19 cellular contexts compared by ENCODE assay signal in the genomic region with DNA sequence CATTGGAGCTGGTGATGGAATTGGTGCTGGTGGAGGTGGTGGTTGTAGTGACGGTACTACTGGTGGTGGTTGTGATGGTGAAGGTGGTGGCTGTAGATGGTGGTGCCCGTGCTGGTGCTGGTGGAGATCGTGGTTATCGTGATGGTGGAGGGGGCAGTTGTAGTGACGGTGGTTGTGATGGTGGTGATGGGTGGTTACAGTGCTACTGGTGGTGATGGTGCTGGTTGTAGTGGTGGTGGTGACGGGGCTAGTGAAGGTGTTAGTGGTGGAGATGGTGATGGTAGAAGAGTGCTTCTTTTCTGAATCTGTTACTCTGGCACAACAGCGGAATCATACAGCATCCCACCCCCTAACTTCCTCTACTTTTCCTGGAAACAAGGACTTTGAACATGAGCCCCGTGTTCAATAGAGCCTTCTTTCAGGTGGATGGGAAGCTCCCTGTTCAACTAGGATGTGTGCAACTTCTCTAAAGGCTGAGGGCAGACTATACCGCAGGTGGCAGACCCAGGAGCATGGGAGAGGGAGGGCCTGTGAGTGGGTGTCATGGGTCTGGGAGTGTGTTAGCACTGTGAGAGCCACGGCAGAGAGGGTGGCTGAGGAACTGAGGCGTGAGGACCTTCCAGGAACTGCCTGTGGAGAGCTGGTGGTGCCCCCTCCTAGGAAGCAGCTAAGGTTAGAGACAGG. TPM values are rescaled to one million over a fixed set of nuclear protein-coding genes. Genes with fewer than 3 reads are reported as not detected.
DNase-seq lines count a peak whose midpoint lies in the region; ATAC-seq and TF ChIP-seq lines count a peak whose summit lies in the region.
"Had no signal": no experiment of that assay in that cellular context is flagged by ENCODE, and none has a peak within 500 bp of the region (broad histone marks: within the 10 kb centered on the region; RNA-seq: fewer than 3 reads in every experiment).

No MANE protein-coding gene starts in this region.

- no peak for TF ChIP-seq CTCF in spleen (IDR thresholded peaks at IDR 0.05 in 8 of 11, conservative IDR thresholded peaks at IDR 0.05 in 3 of 11)

- peak; percentile 7 for DNase-seq in activated CD4-positive, alpha-beta T cell treated with anti-CD3 and anti-CD28 coated beads for 1 hour
- DNase-seq in activated CD4-positive, alpha-beta T cell treated with anti-CD3 and anti-CD28 coated beads for 4 hours = no peak
- DNase-seq in NCI-H69 (lab: John Stamatoyannopoulos, UW) (peak; percentile 42), spleen (no peak), NOMO-1 treated with DMSO at 0.1 percent for 48 hours (lab: John Stamatoyannopoulos, UW; ENCODE audit: unreplicated experiment) (no peak)
- peak in 1 of 2 donors; percentile 25 for DNase-seq in central memory CD8-positive, alpha-beta T cell (ENCODE audit: low spot score in 2 of 2)
- DNase-seq in stimulated activated effector memory CD8-positive, alpha-beta T cell treated with anti-CD3 and anti-CD28 coated beads, Interleukin-12 subunit alpha, Interleukin-12 subunit beta, amount 100 ng/mL, for 72 hours (ENCODE audit: low spot score in 2 of 2) = peak in 1 of 2 donors; percentile 68
- DNase-seq in activated CD4-positive, CD25-positive, alpha-beta regulatory T cell treated with anti-CD3 and anti-CD28 coated beads, Interleukin-2, amount 50 U/mL, for 72 hours = no peak
- DNase-seq: COR-L47, NCI-H1436 treated with DMSO at 0.1 percent for 48 hours, NCI-H510A, OCI-M1, pancreas had no signal

- H3K36me3 Mint-ChIP-seq in central memory CD8-positive, alpha-beta T cell (ENCODE audit: insufficient read depth) = peaks cover 57% of the 10 kb centered on the region
- peaks cover 100% of the 10 kb centered on the region for H3K36me3 Mint-ChIP-seq in stimulated activated effector memory CD8-positive, alpha-beta T cell treated with anti-CD3 and anti-CD28 coated beads, Interleukin-12 subunit alpha, Interleukin-12 subunit beta, amount 100 ng/mL, for 72 hours

- peaks cover 0 to 19% (median 0%) of the 10 kb centered on the region in 6 donors for H3K36me3 ChIP-seq in spleen
- H3K36me3 ChIP-seq: pancreas had no signal

- H3K27me3 Mint-ChIP-seq in central memory CD8-positive, alpha-beta T cell = no peaks in the 10 kb centered on the region

- H3K27ac ChIP-seq in spleen = peak overlapping the region in 4 of 8 donors; percentile 13 to 71 (median 21)
- H3K27ac ChIP-seq: pancreas had no signal

- TF ChIP-seq POLR2A in spleen (IDR thresholded peaks at IDR 0.05) = no peak

- peak overlapping the region in 1 of 8 donors; percentile 40 for H3K4me3 ChIP-seq in spleen
- H3K4me3 ChIP-seq: pancreas, smooth muscle cell had no signal

- ATAC-seq in central memory CD8-positive, alpha-beta T cell (replicated peaks; ENCODE audit: extremely low read depth, poor library complexity, severe bottlenecking) = peak; percentile 64
- peak; percentile 66 for ATAC-seq in stimulated activated effector memory CD8-positive, alpha-beta T cell treated with anti-CD3 and anti-CD28 coated beads, Interleukin-12 subunit alpha, Interleukin-12 subunit beta, amount 100 ng/mL, for 72 hours
- ATAC-seq: pancreas, SK-N-SH treated with all-trans-retinoic acid at 6 μM for 48 hours had no signal

- H3K27me3 ChIP-seq in spleen (replicated peaks in 1 of 7) = peaks cover 0 to 40% (median 0%) of the 10 kb centered on the region in 7 donors

- peak overlapping the region; percentile 65 for H3K4me3 Mint-ChIP-seq in central memory CD8-positive, alpha-beta T cell
- H3K4me3 Mint-ChIP-seq in stimulated activated effector memory CD8-positive, alpha-beta T cell treated with anti-CD3 and anti-CD28 coated beads, Interleukin-12 subunit alpha, Interleukin-12 subunit beta, amount 100 ng/mL, for 72 hours = peak overlapping the region; percentile 99
- H3K4me3 Mint-ChIP-seq: dendritic cell treated with granulocyte-macrophage colony-stimulating factor and Interleukin-4, amounts not matched to agents 40 ng/mL and 50 ng/mL, for 4 days had no signal

- peaks cover 0 to 53% (median 18%) of the 10 kb centered on the region in 6 donors for H3K4me1 ChIP-seq in spleen
- H3K4me1 ChIP-seq: pancreas had no signal

- WGBS in spleen, 5 donors = 69 to 77% (median 74%) methylated on average over 11 of the region's 11 CpGs

- H3K9me3 ChIP-seq in spleen = no peaks in the 10 kb centered on the region
- H3K9me3 ChIP-seq: pancreas had no signal

- H3K9me3 Mint-ChIP-seq in central memory CD8-positive, alpha-beta T cell = no peaks in the 10 kb centered on the region
- no peaks in the 10 kb centered on the region for H3K9me3 Mint-ChIP-seq in stimulated activated effector memory CD8-positive, alpha-beta T cell treated with anti-CD3 and anti-CD28 coated beads, Interleukin-12 subunit alpha, Interleukin-12 subunit beta, amount 100 ng/mL, for 72 hours
- H3K9me3 Mint-ChIP-seq: dendritic cell treated with granulocyte-macrophage colony-stimulating factor and Interleukin-4, amounts not matched to agents 40 ng/mL and 50 ng/mL, for 4 days had no signal

- peak overlapping the region; percentile 83 for H3K27ac Mint-ChIP-seq in central memory CD8-positive, alpha-beta T cell (ENCODE audit: low read depth)
- H3K27ac Mint-ChIP-seq in stimulated activated effector memory CD8-positive, alpha-beta T cell treated with anti-CD3 and anti-CD28 coated beads, Interleukin-12 subunit alpha, Interleukin-12 subunit beta, amount 100 ng/mL, for 72 hours = peak overlapping the region; percentile 90
- H3K27ac Mint-ChIP-seq: dendritic cell treated with granulocyte-macrophage colony-stimulating factor and Interleukin-4, amounts not matched to agents 40 ng/mL and 50 ng/mL, for 4 days had no signal

- intact Hi-C loops in spleen (cut with DNase I; ENCODE audit: low total_unique reads) = no loop called here

- H3K4me1 Mint-ChIP-seq in central memory CD8-positive, alpha-beta T cell = peaks cover 68% of the 10 kb centered on the region
- peaks cover 76% of the 10 kb centered on the region for H3K4me1 Mint-ChIP-seq in stimulated activated effector memory CD8-positive, alpha-beta T cell treated with anti-CD3 and anti-CD28 coated beads, Interleukin-12 subunit alpha, Interleukin-12 subunit beta, amount 100 ng/mL, for 72 hours

RNA-seq across cellular contexts. Expression of a gene that starts 8.2 kb away (rescaled TPM):
- 10 to 100 TPM; 10.4 to 21.7 (median 12.2) TPM for total RNA-seq in spleen
- 1 to 10 TPM; 2.6 to 8.3 (median 3.8) TPM for polyA plus RNA-seq in spleen
- total RNA-seq: A172, kidney epithelial cell, LHCN-M2, smooth muscle cell had no signal
- polyA plus RNA-seq: smooth muscle cell had no signal

RNA-seq across cellular contexts. Expression of a gene that starts 47.3 kb away (rescaled TPM):
- total RNA-seq in spleen = 10 to 100 TPM; 11.6 to 28.0 (median 19.6) TPM
- polyA plus RNA-seq in spleen = 10 to 100 TPM in 2 of 3 donors, 1 to 10 TPM in 1; 3.8 to 25.7 (median 10.2) TPM

Comparison
In these comparisons a context has a peak if more than half of its experiments do, and no peak if none do; other contexts are left out.
1. DNase-seq: peak in activated CD4-positive, alpha-beta T cell treated with anti-CD3 and anti-CD28 coated beads for 1 hour (single experiment) and NCI-H69 (single experiment); none in activated CD4-positive, alpha-beta T cell treated with anti-CD3 and anti-CD28 coated beads for 4 hours (0 of 2), spleen (single experiment), NOMO-1 treated with DMSO at 0.1 percent for 48 hours (single experiment) and activated CD4-positive, CD25-positive, alpha-beta regulatory T cell treated with anti-CD3 and anti-CD28 coated beads, Interleukin-2, amount 50 U/mL, for 72 hours (single experiment).